Comparison of ENCODE assay signal across 8 cellular contexts in the genomic region with DNA sequence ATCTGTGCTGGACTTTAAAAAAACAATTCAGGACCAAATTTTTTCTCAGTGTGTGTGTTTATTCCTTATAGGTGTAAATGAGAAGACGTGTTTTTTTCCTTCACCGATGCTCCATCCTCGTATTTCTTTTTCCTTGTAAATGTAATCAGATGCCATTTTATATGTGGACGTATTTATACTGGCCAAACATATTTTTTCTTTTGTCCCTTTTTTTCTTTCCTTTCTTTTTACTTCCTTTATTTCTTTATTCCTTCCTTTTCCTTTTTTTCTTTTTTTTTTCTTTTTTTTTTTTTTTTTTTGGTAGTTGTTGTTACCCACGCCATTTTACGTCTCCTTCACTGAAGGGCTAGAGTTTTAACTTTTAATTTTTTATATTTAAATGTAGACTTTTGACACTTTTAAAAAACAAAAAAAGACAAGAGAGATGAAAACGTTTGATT. TPM values are rescaled to one million over a fixed set of nuclear protein-coding genes. Genes with fewer than 3 reads are reported as not detected.
DNase-seq lines count a peak whose midpoint lies in the region; ATAC-seq and TF ChIP-seq lines count a peak whose summit lies in the region.

No MANE protein-coding gene starts in this region.

- H3K27me3 ChIP-seq in H7 (ENCODE audit: control insufficient read depth, insufficient read depth, low read length) (no peaks in the 10 kb centered on the region), gastroesophageal sphincter (no peaks in the 10 kb centered on the region)

- H3K36me3 ChIP-seq in H7 (replicated peaks; ENCODE audit: control insufficient read depth, insufficient read depth, low read length) (peaks cover 20% of the 10 kb centered on the region), gastroesophageal sphincter (no peaks in the 10 kb centered on the region)

- ATAC-seq in gastroesophageal sphincter (no peak), HG02759 (IDR thresholded peaks at IDR 0.05; ENCODE audit: unreplicated experiment) (no peak)

- 4% methylated on average over 6 to 7 of the region's 7 CpGs for whole genome bisulfite sequencing in gastroesophageal sphincter (ENCODE audit: low coverage in 1 of 2), 2 donors

- peak overlapping the region; percentile 84 for H3K4me3 ChIP-seq in H7 (ENCODE audit: insufficient read depth, low read depth, low read length)
- H3K4me3 ChIP-seq in gastroesophageal sphincter: peak overlapping the region; percentile 48 to 88
- H3K4me3 ChIP-seq in skin epidermis: peak overlapping the region; percentile 44 to 91 (median 82)

- H3K9me3 ChIP-seq in gastroesophageal sphincter: no peaks in the 10 kb centered on the region

- no peak for TF ChIP-seq POLR2A in gastroesophageal sphincter (IDR thresholded peaks at IDR 0.05)

- peak overlapping the region; percentile 98 for H3K27ac ChIP-seq in VCaP
- peak overlapping the region in 2 of 4 donors; percentile 94 to 97 for H3K27ac ChIP-seq in gastroesophageal sphincter
- H3K27ac ChIP-seq in skin epidermis: peak overlapping the region in 12 of 21 experiments; percentile 1 to 96 (median 90)

- TF ChIP-seq CTCF in VCaP (conservative IDR thresholded peaks at IDR 0.05) (peak; percentile 56), gastroesophageal sphincter (IDR thresholded peaks at IDR 0.05) (no peak)

- no peak for TF ChIP-seq EP300 in gastroesophageal sphincter (IDR thresholded peaks at IDR 0.05)

- DNase-seq in H7 (no peak), GM19240 (ENCODE audit: insufficient read length, low spot score) (no peak), NCI-H82 treated with DMSO at 0.1 percent for 48 hours (lab: John Stamatoyannopoulos, UW; ENCODE audit: unreplicated experiment) (no peak)
- no peak for DNase-seq in stimulated activated CD4-positive, alpha-beta T cell treated with anti-CD3 and anti-CD28 coated beads, Interleukin-4, amount 100 ng/mL, for 24 hours

- peaks cover 0 to 38% (median 2%) of the 10 kb centered on the region in 3 donors for H3K4me1 ChIP-seq in gastroesophageal sphincter

RNA-seq across cellular contexts. Expression of gene SOX4, which starts 3.7 kb away (rescaled TPM):
- total RNA-seq in H7 (2014; rRNA removed; shearing (Covaris generic)): 121 and 151 TPM in 2 replicates
- 1 to 10 TPM; 3.3 to 4.6 (median 4.1) TPM for total RNA-seq in gastroesophageal sphincter

Comparison
In these comparisons a context has a peak if more than half of its experiments do, and no peak if none do; other contexts are left out.
1. RNA of gene SOX4, which starts 3.7 kb away (total RNA-seq): 121 to 151 TPM in H7; 3.3 to 4.6 TPM in gastroesophageal sphincter; every median in the first group is over 10 times any median in the second.
2. Peak in every context shown above with its lines, with median percentiles within 50 percentile points of each other: H3K4me3 ChIP-seq.